In genomic region chr15:42138968-42139386, GRCh38 we compare ENCODE assay signal across 1 cellular context.
TF ChIP-seq lines count a peak whose summit lies in the region.

No MANE protein-coding gene starts in this region.

TF ChIP-seq in HepG2, 621 proteins besides CTCF, POLR2A, EP300 and RAD21 (continued from another document and continues in another):
- no peak for TF ChIP-seq STAT6 (CRISPR knock-in tag; IDR thresholded peaks at IDR 0.05; ENCODE audit: borderline replicate concordance)
- TF ChIP-seq, protein P1, sequence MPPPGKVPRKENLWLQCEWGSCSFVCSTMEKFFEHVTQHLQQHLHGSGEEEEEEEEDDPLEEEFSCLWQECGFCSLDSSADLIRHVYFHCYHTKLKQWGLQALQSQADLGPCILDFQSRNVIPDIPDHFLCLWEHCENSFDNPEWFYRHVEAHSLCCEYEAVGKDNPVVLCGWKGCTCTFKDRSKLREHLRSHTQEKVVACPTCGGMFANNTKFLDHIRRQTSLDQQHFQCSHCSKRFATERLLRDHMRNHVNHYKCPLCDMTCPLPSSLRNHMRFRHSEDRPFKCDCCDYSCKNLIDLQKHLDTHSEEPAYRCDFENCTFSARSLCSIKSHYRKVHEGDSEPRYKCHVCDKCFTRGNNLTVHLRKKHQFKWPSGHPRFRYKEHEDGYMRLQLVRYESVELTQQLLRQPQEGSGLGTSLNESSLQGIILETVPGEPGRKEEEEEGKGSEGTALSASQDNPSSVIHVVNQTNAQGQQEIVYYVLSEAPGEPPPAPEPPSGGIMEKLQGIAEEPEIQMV (CRISPR knock-in tag; IDR thresholded peaks at IDR 0.05; ENCODE audit: low read depth) = 0 out of 2 replicates have a peak, but pooled peaks have one; percentile 47
- TF ChIP-seq ZNF430 (CRISPR knock-in tag; IDR thresholded peaks at IDR 0.05) = peak; percentile 81; the same call in 1 of the 2 replicates
- no peak for TF ChIP-seq MTERF4 (CRISPR knock-in tag; IDR thresholded peaks at IDR 0.05)
- peak; percentile 61; the same call in 1 of the 2 replicates for TF ChIP-seq POGZ (CRISPR knock-in tag; IDR thresholded peaks at IDR 0.05)
- TF ChIP-seq ZNF83 (CRISPR knock-in tag; IDR thresholded peaks at IDR 0.05; ENCODE audit: borderline replicate concordance) = no peak
- TF ChIP-seq, protein P2, sequence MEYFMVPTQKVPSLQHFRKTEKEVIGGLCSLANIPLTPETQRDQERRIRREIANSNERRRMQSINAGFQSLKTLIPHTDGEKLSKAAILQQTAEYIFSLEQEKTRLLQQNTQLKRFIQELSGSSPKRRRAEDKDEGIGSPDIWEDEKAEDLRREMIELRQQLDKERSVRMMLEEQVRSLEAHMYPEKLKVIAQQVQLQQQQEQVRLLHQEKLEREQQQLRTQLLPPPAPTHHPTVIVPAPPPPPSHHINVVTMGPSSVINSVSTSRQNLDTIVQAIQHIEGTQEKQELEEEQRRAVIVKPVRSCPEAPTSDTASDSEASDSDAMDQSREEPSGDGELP (IDR thresholded peaks at IDR 0.05; ENCODE audit: borderline replicate concordance, low read depth) = peak; percentile 43; the same call in 1 of the 2 replicates
- TF ChIP-seq E2F2 (CRISPR knock-in tag; IDR thresholded peaks at IDR 0.05; ENCODE audit: borderline replicate concordance) = no peak
- peak; percentile 66; the same call in 1 of the 2 replicates for TF ChIP-seq FOXJ3 (CRISPR knock-in tag; IDR thresholded peaks at IDR 0.05; ENCODE audit: borderline replicate concordance)
- peak; percentile 61 for TF ChIP-seq ZNF747 (CRISPR knock-in tag; IDR thresholded peaks at IDR 0.05; ENCODE audit: borderline replicate concordance)
- 0 out of 2 replicates have a peak, but pooled peaks have one; percentile 55 for TF ChIP-seq ZNF691 (CRISPR knock-in tag; IDR thresholded peaks at IDR 0.05; ENCODE audit: borderline replicate concordance, low read depth)
- TF ChIP-seq RXRB (CRISPR knock-in tag; IDR thresholded peaks at IDR 0.05; ENCODE audit: borderline replicate concordance) = peak; percentile 87
- TF ChIP-seq MED1 (CRISPR knock-in tag; IDR thresholded peaks at IDR 0.05) = peak; percentile 80
- TF ChIP-seq ZNF331 (CRISPR knock-in tag; IDR thresholded peaks at IDR 0.05) = peak; percentile 94
- TF ChIP-seq LCORL (IDR thresholded peaks at IDR 0.05) = 0 out of 2 replicates have a peak, but pooled peaks have one; percentile 46
- peak; percentile 74 for TF ChIP-seq LCORL (CRISPR knock-in tag; IDR thresholded peaks at IDR 0.05)
- TF ChIP-seq KDM1A (CRISPR knock-in tag; IDR thresholded peaks at IDR 0.05) = peak; percentile 72
- TF ChIP-seq, protein P3, sequence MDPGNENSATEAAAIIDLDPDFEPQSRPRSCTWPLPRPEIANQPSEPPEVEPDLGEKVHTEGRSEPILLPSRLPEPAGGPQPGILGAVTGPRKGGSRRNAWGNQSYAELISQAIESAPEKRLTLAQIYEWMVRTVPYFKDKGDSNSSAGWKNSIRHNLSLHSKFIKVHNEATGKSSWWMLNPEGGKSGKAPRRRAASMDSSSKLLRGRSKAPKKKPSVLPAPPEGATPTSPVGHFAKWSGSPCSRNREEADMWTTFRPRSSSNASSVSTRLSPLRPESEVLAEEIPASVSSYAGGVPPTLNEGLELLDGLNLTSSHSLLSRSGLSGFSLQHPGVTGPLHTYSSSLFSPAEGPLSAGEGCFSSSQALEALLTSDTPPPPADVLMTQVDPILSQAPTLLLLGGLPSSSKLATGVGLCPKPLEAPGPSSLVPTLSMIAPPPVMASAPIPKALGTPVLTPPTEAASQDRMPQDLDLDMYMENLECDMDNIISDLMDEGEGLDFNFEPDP (CRISPR knock-in tag; conservative IDR thresholded peaks at IDR 0.05) = 0 out of 2 replicates have a peak, but pooled peaks have one; percentile 65
- no peak for TF ChIP-seq ZNF329 (CRISPR knock-in tag; IDR thresholded peaks at IDR 0.05; ENCODE audit: low read depth)
- peak; percentile 75; the same call in 1 of the 2 replicates for TF ChIP-seq ZNF414 (CRISPR knock-in tag; IDR thresholded peaks at IDR 0.05)
- no peak for TF ChIP-seq SP1 (IDR thresholded peaks at IDR 0.05)
- peak; percentile 69 for TF ChIP-seq SP1 (CRISPR knock-in tag; IDR thresholded peaks at IDR 0.05)
- peak; percentile 97 for TF ChIP-seq SOX13 (IDR thresholded peaks at IDR 0.05)
- peak in 1 of 2 experiments; percentile 98; a peak in 2 of 4 replicates for TF ChIP-seq SOX13 (CRISPR knock-in tag; conservative IDR thresholded peaks at IDR 0.05 in 1 of 2, IDR thresholded peaks at IDR 0.05 in 1 of 2)
- no peak for TF ChIP-seq SOX6 (IDR thresholded peaks at IDR 0.05)
- peak; percentile 99 for TF ChIP-seq SOX6 (CRISPR knock-in tag; IDR thresholded peaks at IDR 0.05)
- peak in 1 of 2 experiments; percentile 69; a peak in 1 of 4 replicates for TF ChIP-seq HMGXB4 (CRISPR knock-in tag; IDR thresholded peaks at IDR 0.05; ENCODE audit: borderline replicate concordance in 1 of 2, low read depth in 1 of 2)
- TF ChIP-seq SAP130 (CRISPR knock-in tag; IDR thresholded peaks at IDR 0.05; ENCODE audit: low read depth) = peak; percentile 63
- TF ChIP-seq RFX5 (IDR thresholded peaks at IDR 0.05; ENCODE audit: low read depth, low read length) = no peak
- TF ChIP-seq, protein P4, sequence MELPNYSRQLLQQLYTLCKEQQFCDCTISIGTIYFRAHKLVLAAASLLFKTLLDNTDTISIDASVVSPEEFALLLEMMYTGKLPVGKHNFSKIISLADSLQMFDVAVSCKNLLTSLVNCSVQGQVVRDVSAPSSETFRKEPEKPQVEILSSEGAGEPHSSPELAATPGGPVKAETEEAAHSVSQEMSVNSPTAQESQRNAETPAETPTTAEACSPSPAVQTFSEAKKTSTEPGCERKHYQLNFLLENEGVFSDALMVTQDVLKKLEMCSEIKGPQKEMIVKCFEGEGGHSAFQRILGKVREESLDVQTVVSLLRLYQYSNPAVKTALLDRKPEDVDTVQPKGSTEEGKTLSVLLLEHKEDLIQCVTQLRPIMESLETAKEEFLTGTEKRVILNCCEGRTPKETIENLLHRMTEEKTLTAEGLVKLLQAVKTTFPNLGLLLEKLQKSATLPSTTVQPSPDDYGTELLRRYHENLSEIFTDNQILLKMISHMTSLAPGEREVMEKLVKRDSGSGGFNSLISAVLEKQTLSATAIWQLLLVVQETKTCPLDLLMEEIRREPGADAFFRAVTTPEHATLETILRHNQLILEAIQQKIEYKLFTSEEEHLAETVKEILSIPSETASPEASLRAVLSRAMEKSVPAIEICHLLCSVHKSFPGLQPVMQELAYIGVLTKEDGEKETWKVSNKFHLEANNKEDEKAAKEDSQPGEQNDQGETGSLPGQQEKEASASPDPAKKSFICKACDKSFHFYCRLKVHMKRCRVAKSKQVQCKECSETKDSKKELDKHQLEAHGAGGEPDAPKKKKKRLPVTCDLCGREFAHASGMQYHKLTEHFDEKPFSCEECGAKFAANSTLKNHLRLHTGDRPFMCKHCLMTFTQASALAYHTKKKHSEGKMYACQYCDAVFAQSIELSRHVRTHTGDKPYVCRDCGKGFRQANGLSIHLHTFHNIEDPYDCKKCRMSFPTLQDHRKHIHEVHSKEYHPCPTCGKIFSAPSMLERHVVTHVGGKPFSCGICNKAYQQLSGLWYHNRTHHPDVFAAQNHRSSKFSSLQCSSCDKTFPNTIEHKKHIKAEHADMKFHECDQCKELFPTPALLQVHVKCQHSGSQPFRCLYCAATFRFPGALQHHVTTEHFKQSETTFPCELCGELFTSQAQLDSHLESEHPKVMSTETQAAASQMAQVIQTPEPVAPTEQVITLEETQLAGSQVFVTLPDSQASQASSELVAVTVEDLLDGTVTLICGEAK (IDR thresholded peaks at IDR 0.05) = no peak
- TF ChIP-seq, protein P4 (CRISPR knock-in tag; IDR thresholded peaks at IDR 0.05) = peak; percentile 91
- peak; percentile 54; the same call in 1 of the 2 replicates for TF ChIP-seq ZNF564 (CRISPR knock-in tag; IDR thresholded peaks at IDR 0.05)
- no peak for TF ChIP-seq ZNF3 (CRISPR knock-in tag; IDR thresholded peaks at IDR 0.05)
- peak; percentile 89; the same call in 1 of the 2 replicates for TF ChIP-seq NCOR1 (IDR thresholded peaks at IDR 0.05; ENCODE audit: borderline replicate concordance, low read length)
- peak; percentile 15; the same call in 1 of the 2 replicates for TF ChIP-seq ZNF652 (CRISPR knock-in tag; IDR thresholded peaks at IDR 0.05; ENCODE audit: borderline replicate concordance, low read depth)
- TF ChIP-seq SKI (IDR thresholded peaks at IDR 0.05; ENCODE audit: partially characterized antibody) = peak; percentile 72
- TF ChIP-seq YEATS4 (CRISPR knock-in tag; IDR thresholded peaks at IDR 0.05; ENCODE audit: borderline replicate concordance) = peak; percentile 61; the same call in 1 of the 2 replicates
- TF ChIP-seq PRPF4 (IDR thresholded peaks at IDR 0.05; ENCODE audit: low read depth, low read length, poor library complexity, severe bottlenecking) = peak; percentile 39
